ENCODE assay signal across 7 cellular contexts in genomic region chr7:63561911-63562310, GRCh38.
A peak's percentile ranks its signal among the peaks of the same experiment; 100 is the strongest.
DNase-seq lines count a peak whose midpoint lies in the region; ATAC-seq and TF ChIP-seq lines count a peak whose summit lies in the region.
"Not testable (repeated sequence)": the region's sequence is repeated elsewhere in the genome, so short reads cannot be mapped to it uniquely, and the experiment has no call there.

No MANE protein-coding gene starts in this region.

- H3K36me3 Mint-ChIP-seq in CD14-positive monocyte; activated CD4-positive, alpha-beta T cell treated with anti-CD3 and anti-CD28 coated beads, Interleukin-2, amount 10 ng/mL, durations not matched to agents 24 days and 14 days (ENCODE audit: low read depth); osteocyte (ENCODE audit: unreplicated experiment): not testable (repeated sequence)

- not testable (repeated sequence) for H3K4me3 ChIP-seq in right atrium auricular region, upper lobe of right lung

- H3K4me3 Mint-ChIP-seq in CD14-positive monocyte; activated CD4-positive, alpha-beta T cell treated with anti-CD3 and anti-CD28 coated beads, Interleukin-2, amount 10 ng/mL, durations not matched to agents 24 days and 14 days; osteocyte (ENCODE audit: unreplicated experiment): not testable (repeated sequence)

- H3K27me3 ChIP-seq in right atrium auricular region, upper lobe of right lung: not testable (repeated sequence)

- not testable (repeated sequence) for ATAC-seq in upper lobe of right lung

- H3K4me1 ChIP-seq in right atrium auricular region, upper lobe of right lung: not testable (repeated sequence)

- H3K27ac Mint-ChIP-seq in CD14-positive monocyte; activated CD4-positive, alpha-beta T cell treated with anti-CD3 and anti-CD28 coated beads, Interleukin-2, amount 10 ng/mL, durations not matched to agents 24 days and 14 days; osteocyte (ENCODE audit: unreplicated experiment): not testable (repeated sequence)

- peaks cover 11 to 55% (median 37%) of the 10 kb centered on the region in 7 donors for H3K9me3 Mint-ChIP-seq in CD14-positive monocyte
- H3K9me3 Mint-ChIP-seq in activated CD4-positive, alpha-beta T cell treated with anti-CD3 and anti-CD28 coated beads, Interleukin-2, amount 10 ng/mL, durations not matched to agents 24 days and 14 days; osteocyte (ENCODE audit: unreplicated experiment): not testable (repeated sequence)

- intact Hi-C loops in CD14-positive monocyte (cut with micrococcal nuclease); activated CD4-positive, alpha-beta T cell treated with anti-CD3 and anti-CD28 coated beads, Interleukin-2, amount 10 ng/mL, durations not matched to agents 24 days and 14 days (cut with micrococcal nuclease); posterior vena cava (cut with DNase I); upper lobe of right lung (cut with DNase I): not testable (repeated sequence)

- H3K4me1 Mint-ChIP-seq in CD14-positive monocyte; activated CD4-positive, alpha-beta T cell treated with anti-CD3 and anti-CD28 coated beads, Interleukin-2, amount 10 ng/mL, durations not matched to agents 24 days and 14 days; osteocyte (ENCODE audit: unreplicated experiment): not testable (repeated sequence)

- H3K9me3 ChIP-seq in right atrium auricular region, upper lobe of right lung: not testable (repeated sequence)

- TF ChIP-seq CTCF in CD14-positive monocyte (IDR thresholded peaks at IDR 0.05); right atrium auricular region (IDR thresholded peaks at IDR 0.05); osteocyte (IDR thresholded peaks at IDR 0.05); upper lobe of right lung (IDR thresholded peaks at IDR 0.05): not testable (repeated sequence)

- DNase-seq in CD14-positive monocyte (ENCODE audit: low spot score) (peak; percentile 21), right atrium auricular region (ENCODE audit: low spot score) (peak; percentile 5), mesenteric fat pad (ENCODE audit: low spot score) (peak; percentile 24), osteocyte (ENCODE audit: extremely low spot score, unreplicated experiment) (peak; percentile 54), posterior vena cava (ENCODE audit: low spot score) (peak; percentile 38), upper lobe of right lung (peak; percentile 27)
- DNase-seq in activated CD4-positive, alpha-beta T cell treated with anti-CD3 and anti-CD28 coated beads, Interleukin-2, amount 10 ng/mL, durations not matched to agents 24 days and 14 days: peak; percentile 14

- H3K27ac ChIP-seq in right atrium auricular region, upper lobe of right lung: not testable (repeated sequence)

- H3K36me3 ChIP-seq in right atrium auricular region, upper lobe of right lung: not testable (repeated sequence)

- not testable (repeated sequence) for H3K27me3 Mint-ChIP-seq in CD14-positive monocyte (ENCODE audit: low read depth in 3 of 3); activated CD4-positive, alpha-beta T cell treated with anti-CD3 and anti-CD28 coated beads, Interleukin-2, amount 10 ng/mL, durations not matched to agents 24 days and 14 days; osteocyte (ENCODE audit: unreplicated experiment)
